Comparison of ENCODE assay signal across 11 cellular contexts in genomic region chr17:10186771-10187425, GRCh38.
"Had no signal": no experiment of that assay in that cellular context is flagged by ENCODE, and none has a peak within 500 bp of the region (broad histone marks: within the 10 kb centered on the region; RNA-seq: fewer than 3 reads in every experiment).

No MANE protein-coding gene starts in this region.

- ATAC-seq: esophagus mucosa, left cardiac atrium, mucosa of descending colon, upper lobe of right lung, WTC11 had no signal

- DNase-seq: activated CD4-positive, alpha-beta T cell treated with anti-CD3 and anti-CD28 coated beads, Interleukin-2, amount 50 U/mL, for 1 hour; activated T-cell treated with anti-CD3 and anti-CD28 coated beads, Interleukin-2, amount 50 U/mL, for 1 hour; glutamatergic neuron; left cardiac atrium; mucosa of descending colon; nephron progenitor cell; stimulated activated CD4-positive, alpha-beta T cell treated with anti-CD3 and anti-CD28 coated beads, Interleukin-15, amount 100 ng/mL, for 24 hours; stimulated activated CD4-positive, alpha-beta T cell treated with anti-CD3 and anti-CD28 coated beads, Interleukin-4, amount 100 ng/mL, for 24 hours; upper lobe of right lung had no signal

- H3K9me3 ChIP-seq: mucosa of descending colon, upper lobe of right lung had no signal

- H3K4me1 ChIP-seq: upper lobe of right lung had no signal

- H3K27me3 ChIP-seq: upper lobe of right lung had no signal

- H3K36me3 ChIP-seq: upper lobe of right lung had no signal

- H3K27ac ChIP-seq: upper lobe of right lung had no signal

- H3K4me3 ChIP-seq: mucosa of descending colon, upper lobe of right lung had no signal
